Comparison of ENCODE assay signal across 14 cellular contexts in genomic region chr15:30044826-30045225, GRCh38. TPM values are rescaled to one million over a fixed set of nuclear protein-coding genes. Genes with fewer than 3 reads are reported as not detected.
DNase-seq lines count a peak whose midpoint lies in the region; ATAC-seq, FAIRE-seq and TF ChIP-seq lines count a peak whose summit lies in the region.
"Not testable (repeated sequence)": the region's sequence is repeated elsewhere in the genome, so short reads cannot be mapped to it uniquely, and the experiment has no call there.
"Had no signal": no experiment of that assay in that cellular context is flagged by ENCODE, and none has a peak within 500 bp of the region (broad histone marks: within the 10 kb centered on the region; RNA-seq: fewer than 3 reads in every experiment).

No MANE protein-coding gene starts in this region.

- H3K18ac ChIP-seq in H1 (ENCODE audit: extremely low read depth, low read length); trophoblast cell (ENCODE audit: low read length): not testable (repeated sequence)

- H3K23me2 ChIP-seq in H1 (ENCODE audit: low read depth, low read length) = not testable (repeated sequence)

- H3K4me2 ChIP-seq in H1 (ENCODE audit: insufficient read depth in 1 of 2, low read depth in 2 of 2, low read length in 2 of 2); trophoblast cell (ENCODE audit: low read length): not testable (repeated sequence)

- not testable (repeated sequence) for H3K79me1 ChIP-seq in H1 (ENCODE audit: low read depth, low read length); trophoblast cell (ENCODE audit: low read length)

- H3K4me1 ChIP-seq in RWPE2 (ENCODE audit: insufficient read depth, poor library complexity, severe bottlenecking); H1 (replicated peaks in 1 of 4; ENCODE audit: control insufficient read depth in 3 of 4, insufficient read depth in 4 of 4, low read length in 3 of 4); lower lobe of right lung; trophoblast cell (ENCODE audit: control insufficient read depth in 1 of 2, insufficient read depth in 2 of 2, low read length in 2 of 2); testis; upper lobe of right lung: not testable (repeated sequence)

- H2AK5ac ChIP-seq in H1 (ENCODE audit: low read depth, low read length); trophoblast cell (ENCODE audit: low read length): not testable (repeated sequence)

- TF ChIP-seq POLR2A in H1 (IDR thresholded peaks at IDR 0.05; ENCODE audit: control extremely low read depth in 1 of 2, low read depth in 2 of 2, low read length in 2 of 2); testis (IDR thresholded peaks at IDR 0.05): not testable (repeated sequence)

- not testable (repeated sequence) for H4K8ac ChIP-seq in H1 (ENCODE audit: extremely low read depth, insufficient read depth, low read length); trophoblast cell (ENCODE audit: low read depth, low read length)

- ATAC-seq in RWPE2 (ENCODE audit: low read depth); upper lobe of right lung: not testable (repeated sequence)
- ATAC-seq in lower lobe of right lung = peak in 1 of 2 donors; percentile 20

- not testable (repeated sequence) for H4K12ac ChIP-seq in trophoblast cell (ENCODE audit: low read depth, low read length)

- WGBS in H1 (ENCODE audit: extremely low coverage in 1 of 2, insufficient coverage in 1 of 2, insufficient read length in 1 of 2, insufficient replicate concordance in 2 of 2, low coverage in 1 of 2, low lambda C conversion rate in 2 of 2, missing lambda C conversion rate in 1 of 2), 2 experiments = 98% methylated on average over 22 of the region's 22 CpGs; no CpG with 5 or more reads in 1 of the 2 experiments
- whole genome bisulfite sequencing in trophoblast cell (ENCODE audit: extremely low coverage, insufficient coverage, insufficient read length) = no CpG with 5 or more reads among the region's 22 CpGs
- 64 to 77% methylated on average over 9 to 22 of the region's 22 CpGs for WGBS in testis, 2 donors

- not testable (repeated sequence) for H2BK12ac ChIP-seq in H1 (ENCODE audit: low read depth, low read length); trophoblast cell (ENCODE audit: low read length)

- peak overlapping the region; percentile 44; the same call in 1 of the 2 replicates for H2AFZ ChIP-seq in H1 (ENCODE audit: low read length)
- not testable (repeated sequence) for H2AFZ ChIP-seq in trophoblast cell (ENCODE audit: insufficient read depth, low read length, poor library complexity)

- not testable (repeated sequence) for H3K56ac ChIP-seq in H1 (replicated peaks; ENCODE audit: insufficient read length, low read depth, low read length)

- TF ChIP-seq RAD21 in H1 (IDR thresholded peaks at IDR 0.05 in 1 of 2, conservative IDR thresholded peaks at IDR 0.05 in 1 of 2; ENCODE audit: low read depth in 2 of 2, low read length in 2 of 2) = not testable (repeated sequence)

- H3K9me3 ChIP-seq in RWPE2 (ENCODE audit: severe bottlenecking); H1 (ENCODE audit: insufficient read depth in 2 of 2, low read depth in 1 of 2, low read length in 1 of 2); lower lobe of right lung; trophoblast cell (ENCODE audit: insufficient read depth, low read depth, low read length); testis; upper lobe of right lung: not testable (repeated sequence)

- TF ChIP-seq EP300 in H1 (IDR thresholded peaks at IDR 0.05; ENCODE audit: borderline replicate concordance in 1 of 2, low read depth in 2 of 2, low read length in 2 of 2) = not testable (repeated sequence)

- H3K23ac ChIP-seq in H1 (ENCODE audit: insufficient read length); trophoblast cell (ENCODE audit: low read length): not testable (repeated sequence)

- H3K4me3 ChIP-seq in RWPE2 (ENCODE audit: severe bottlenecking); H1 (ENCODE audit: extremely low read depth in 1 of 4, insufficient read depth in 2 of 4, low read depth in 3 of 4, low read length in 4 of 4): not testable (repeated sequence)
- peak overlapping the region; percentile 42 for H3K4me3 ChIP-seq in lower lobe of right lung
- peak overlapping the region; percentile 43 for H3K4me3 ChIP-seq in trophoblast cell (ENCODE audit: low read depth, low read length)
- peak overlapping the region; percentile 42 to 43 for H3K4me3 ChIP-seq in testis
- peak overlapping the region; percentile 36 for H3K4me3 ChIP-seq in upper lobe of right lung

- H4K5ac ChIP-seq in H1 (ENCODE audit: insufficient read length, low read depth, low read length) = not testable (repeated sequence)

- H2BK120ac ChIP-seq in H1 (replicated peaks; ENCODE audit: low read depth, low read length); trophoblast cell (ENCODE audit: insufficient read depth, low read length, poor library complexity): not testable (repeated sequence)

- not testable (repeated sequence) for DNase-seq in HTR-8/SVneo (ENCODE audit: insufficient read length, low spot score); H1 (ENCODE audit: low read depth in 1 of 2, low spot score in 2 of 2); lower lobe of right lung; trophoblast cell; testis; upper lobe of right lung
- peak; percentile 75 for DNase-seq in RWPE2 (ENCODE audit: low spot score)

- H4K91ac ChIP-seq in H1 (replicated peaks; ENCODE audit: insufficient read length, low read length); trophoblast cell (ENCODE audit: low read depth, low read length): not testable (repeated sequence)

- not testable (repeated sequence) for H3K14ac ChIP-seq in H1 (ENCODE audit: insufficient read length); trophoblast cell (ENCODE audit: low read length)

- not testable (repeated sequence) for H3K36me3 ChIP-seq in RWPE2 (ENCODE audit: low read depth); H1 (ENCODE audit: control insufficient read depth in 2 of 4, insufficient read depth in 4 of 4, low read length in 3 of 4); lower lobe of right lung; trophoblast cell (ENCODE audit: control insufficient read depth in 1 of 2, insufficient read depth in 2 of 2, low read length in 2 of 2); testis (ENCODE audit: low read depth, missing control alignments); upper lobe of right lung

- not testable (repeated sequence) for H3K4ac ChIP-seq in H1 (replicated peaks; ENCODE audit: insufficient read length, low read depth, low read length); trophoblast cell (ENCODE audit: low read depth, low read length)

- intact Hi-C loops in lower lobe of right lung (cut with DNase I); testis (cut with DNase I; ENCODE audit: low total_unique reads); upper lobe of right lung (cut with DNase I): not testable (repeated sequence)

- H4K20me1 ChIP-seq in H1 (replicated peaks in 1 of 2; ENCODE audit: control insufficient read depth in 1 of 2, insufficient read depth in 2 of 2, low read length in 2 of 2) = not testable (repeated sequence)

- H2BK5ac ChIP-seq in H1 (ENCODE audit: low read depth, low read length); trophoblast cell (ENCODE audit: low read depth, low read length, poor library complexity): not testable (repeated sequence)

- H3K27me3 ChIP-seq in RWPE2 (ENCODE audit: insufficient read depth, poor library complexity, severe bottlenecking); H1 (replicated peaks in 1 of 4; ENCODE audit: control insufficient read depth in 3 of 4, extremely low read depth in 1 of 4, insufficient read depth in 3 of 4, low read length in 3 of 4); lower lobe of right lung (ENCODE audit: low read depth); trophoblast cell (ENCODE audit: insufficient read depth, low read length); testis; upper lobe of right lung: not testable (repeated sequence)

- FAIRE-seq in HTR-8/SVneo (lab: Jason Lieb, UNC) = peak; percentile 4
- not testable (repeated sequence) for FAIRE-seq in H1 (lab: Jason Lieb, UNC)

- not testable (repeated sequence) for H3K9ac ChIP-seq in H1 (replicated peaks in 1 of 4; ENCODE audit: extremely low read depth in 1 of 4, low read depth in 3 of 4, low read length in 3 of 4); trophoblast cell (ENCODE audit: low read length)

- POLR2A ChIA-PET in H1 (lab: Charles Lee; ENCODE audit: partially characterized antibody) = interaction anchor here (1.0 kb wide), 1 partner anchor 223 kb away, joined by 3 read pairs; no protein-coding TSS in a partner anchor

- H2BK15ac ChIP-seq in H1 (ENCODE audit: low read length) = not testable (repeated sequence)

- not testable (repeated sequence) for H3K79me2 ChIP-seq in H1 (ENCODE audit: control insufficient read depth in 1 of 2, insufficient read depth in 2 of 2, low read length in 2 of 2); trophoblast cell (ENCODE audit: control insufficient read depth, insufficient read depth, low read length, poor library complexity)

- not testable (repeated sequence) for TF ChIP-seq CTCF in RWPE2 (IDR thresholded peaks at IDR 0.05; ENCODE audit: poor library complexity, severe bottlenecking); H1 (IDR thresholded peaks at IDR 0.05; ENCODE audit: control extremely low read depth in 1 of 3, insufficient read depth in 1 of 3, low read depth in 1 of 3, low read length in 3 of 3); lower lobe of right lung (IDR thresholded peaks at IDR 0.05); testis (IDR thresholded peaks at IDR 0.05); upper lobe of right lung (IDR thresholded peaks at IDR 0.05)

- not testable (repeated sequence) for H2BK20ac ChIP-seq in H1 (ENCODE audit: low read length)

- CTCF ChIA-PET in H1 (lab: Charles Lee; ENCODE audit: partially characterized antibody) = interaction anchor here (1.2 kb wide), 1 partner anchor 28 kb away, joined by 5 read pairs; no protein-coding TSS in a partner anchor

- not testable (repeated sequence) for H3K27ac ChIP-seq in RWPE2 (ENCODE audit: poor library complexity, severe bottlenecking); H1 (ENCODE audit: low read depth, low read length); trophoblast cell (ENCODE audit: low read depth, low read length); testis; upper lobe of right lung
- peak overlapping the region; percentile 49 for H3K27ac ChIP-seq in lower lobe of right lung

RNA-seq across cellular contexts. Expression of gene GOLGA8J, which starts 37.9 kb away (rescaled TPM):
- total RNA-seq in H1 (2021; fragmentation: NEBNext Ultra II Directional; extraction: Animal tissue kit (Norgen Biotek cat#: 25700)) = not detected in 2 replicates
- not detected in 2 replicates for polyA plus RNA-seq in H1 (2011; rRNA removed)
- polyA plus RNA-seq in H1 (2011; cell fraction: cytosol; rRNA removed) = 0.12 TPM
- not detected for polyA plus RNA-seq in H1 (2011; cell fraction: nucleus; rRNA removed)
- polyA plus RNA-seq in H1 (2012, experiment 1 of 2) = 0.23 TPM in 1 of 4 replicates, not detected in the others
- polyA plus RNA-seq in H1 (2012, experiment 2 of 2) = not detected
- 0.06 TPM for polyA plus RNA-seq in H1 (2013, experiment 1 of 2)
- 0.06 TPM for polyA plus RNA-seq in H1 (2013, experiment 2 of 2)
- 0.25 and 0.44 TPM in 2 replicates for polyA minus RNA-seq in H1 (2011; rRNA and poly(A)+ RNA removed)
- not detected for polyA minus RNA-seq in H1 (2011; cell fraction: cytosol; rRNA and poly(A)+ RNA removed)
- not detected for polyA minus RNA-seq in H1 (2011; cell fraction: nucleus; rRNA and poly(A)+ RNA removed)
- total RNA-seq in lower lobe of right lung = 0.59 TPM
- not detected in 2 replicates for polyA plus RNA-seq in trophoblast cell (2013)
- total RNA-seq in testis = 10 to 100 TPM in 1 of 2 donors, 1 to 10 TPM in 1; 5.1 to 11.5 TPM
- polyA plus RNA-seq in testis (ENCODE audit: insufficient read depth, low read depth, low replicate concordance) = 6.3 TPM
- total RNA-seq in upper lobe of right lung = not detected
- total RNA-seq: A673; CD4-positive, CD25-positive, alpha-beta regulatory T cell; Daoy had no signal
- polyA plus RNA-seq: AG04450; CD14-positive monocyte; CD4-positive, alpha-beta memory T cell; CD4-positive, CD25-positive, alpha-beta regulatory T cell; CD8-positive, alpha-beta memory T cell had no signal
